ENCODE assay signal across 17 cellular contexts in genomic region chr9:5825223-5825622, GRCh38.
"Had no signal": no experiment of that assay in that cellular context is flagged by ENCODE, and none has a peak within 500 bp of the region (broad histone marks: within the 10 kb centered on the region; RNA-seq: fewer than 3 reads in every experiment).

No MANE protein-coding gene starts in this region.

- H3K27me3 ChIP-seq: breast epithelium, tibial nerve had no signal

- H3K4me1 Mint-ChIP-seq: nephron had no signal

- H3K4me1 ChIP-seq: breast epithelium, prostate gland, tibial nerve had no signal

- ATAC-seq: esophagus mucosa, left colon had no signal

- H3K27me3 Mint-ChIP-seq: activated naive CD8-positive, alpha-beta T cell treated with anti-CD3 and anti-CD28 coated beads, Interleukin-2, amount 10 ng/mL, durations not matched to agents 7 days and 5 days had no signal

- H3K36me3 ChIP-seq: breast epithelium, prostate gland had no signal

- H3K27ac ChIP-seq: breast epithelium, prostate gland, tibial nerve had no signal

- H3K27ac Mint-ChIP-seq: activated naive CD8-positive, alpha-beta T cell treated with anti-CD3 and anti-CD28 coated beads, Interleukin-2, amount 10 ng/mL, durations not matched to agents 7 days and 5 days; nephron had no signal

- H3K4me3 ChIP-seq: breast epithelium, lung, prostate gland, tibial nerve had no signal

- H3K9me3 ChIP-seq: breast epithelium, prostate gland, tibial nerve had no signal

- H3K4me3 Mint-ChIP-seq: activated naive CD8-positive, alpha-beta T cell treated with anti-CD3 and anti-CD28 coated beads, Interleukin-2, amount 10 ng/mL, durations not matched to agents 7 days and 5 days; nephron had no signal

- H3K9me3 Mint-ChIP-seq: activated naive CD8-positive, alpha-beta T cell treated with anti-CD3 and anti-CD28 coated beads, Interleukin-2, amount 10 ng/mL, durations not matched to agents 7 days and 5 days; nephron had no signal

- DNase-seq: activated CD4-positive, alpha-beta T cell treated with anti-CD3 and anti-CD28 coated beads for 1 hour; activated effector memory CD4-positive, alpha-beta T cell treated with anti-CD3 and anti-CD28 coated beads, Interleukin-2, amount 50 U/mL, for 16 hours; activated naive CD8-positive, alpha-beta T cell treated with anti-CD3 and anti-CD28 coated beads, Interleukin-2, amount 10 ng/mL, durations not matched to agents 7 days and 5 days; aorta; glutamatergic neuron; left colon; occipital lobe; stimulated activated CD4-positive, alpha-beta T cell treated with anti-CD3 and anti-CD28 coated beads, Interleukin-12 subunit alpha, Interleukin-12 subunit beta, amount 100 ng/mL, for 4 hours; stimulated activated CD4-positive, alpha-beta T cell treated with anti-CD3 and anti-CD28 coated beads, Interleukin-2, amount 100 ng/mL, for 48 hours; stimulated activated CD8-positive, alpha-beta memory T cell treated with anti-CD3 and anti-CD28 coated beads, Interleukin-4, amount 100 ng/mL, for 48 hours; SW 1271 had no signal
